Comparison of ENCODE assay signal across 10 cellular contexts in genomic region chr11:68528630-68529029, GRCh38.
DNase-seq lines count a peak whose midpoint lies in the region; ATAC-seq and TF ChIP-seq lines count a peak whose summit lies in the region.
"Had no signal": no experiment of that assay in that cellular context is flagged by ENCODE, and none has a peak within 500 bp of the region (broad histone marks: within the 10 kb centered on the region; RNA-seq: fewer than 3 reads in every experiment).

No MANE protein-coding gene starts in this region.

- H3K4me1 Mint-ChIP-seq in CD14-positive monocyte: peaks cover 33% of the 10 kb centered on the region
- H3K4me1 Mint-ChIP-seq in activated naive CD8-positive, alpha-beta T cell treated with anti-CD3 and anti-CD28 coated beads, Interleukin-2, amount 50 U/mL, for 24 hours: peaks cover 64% of the 10 kb centered on the region
- peaks cover 56 to 99% (median 93%) of the 10 kb centered on the region in 7 donors for H3K4me1 Mint-ChIP-seq in naive thymus-derived CD4-positive, alpha-beta T cell

- H3K9me3 ChIP-seq in naive thymus-derived CD4-positive, alpha-beta T cell (ENCODE audit: control insufficient read depth in 2 of 3, low read length in 3 of 3): no peaks in the 10 kb centered on the region

- H3K36me3 Mint-ChIP-seq in CD14-positive monocyte: peaks cover 55 to 73% of the 10 kb centered on the region in 2 donors
- H3K36me3 Mint-ChIP-seq in activated naive CD8-positive, alpha-beta T cell treated with anti-CD3 and anti-CD28 coated beads, Interleukin-2, amount 50 U/mL, for 24 hours (ENCODE audit: low read depth): peaks cover 52% of the 10 kb centered on the region
- peaks cover 19 to 65% (median 34%) of the 10 kb centered on the region in 5 donors for H3K36me3 Mint-ChIP-seq in naive thymus-derived CD4-positive, alpha-beta T cell

- no peaks in the 10 kb centered on the region for H3K27me3 ChIP-seq in naive thymus-derived CD4-positive, alpha-beta T cell (ENCODE audit: control insufficient read depth in 2 of 2, insufficient read depth in 2 of 2, low read length in 2 of 2)

- no peak for TF ChIP-seq CTCF in CD14-positive monocyte (IDR thresholded peaks at IDR 0.05)

- H3K27me3 Mint-ChIP-seq in CD14-positive monocyte (ENCODE audit: low read depth in 3 of 3): no peaks in the 10 kb centered on the region
- H3K27me3 Mint-ChIP-seq in activated naive CD8-positive, alpha-beta T cell treated with anti-CD3 and anti-CD28 coated beads, Interleukin-2, amount 50 U/mL, for 24 hours: no peaks in the 10 kb centered on the region
- no peaks in the 10 kb centered on the region for H3K27me3 Mint-ChIP-seq in naive thymus-derived CD4-positive, alpha-beta T cell

- peaks cover 0 to 2% (median 0%) of the 10 kb centered on the region in 7 donors for H3K9me3 Mint-ChIP-seq in CD14-positive monocyte
- no peaks in the 10 kb centered on the region for H3K9me3 Mint-ChIP-seq in activated naive CD8-positive, alpha-beta T cell treated with anti-CD3 and anti-CD28 coated beads, Interleukin-2, amount 50 U/mL, for 24 hours
- no peaks in the 10 kb centered on the region for H3K9me3 Mint-ChIP-seq in naive thymus-derived CD4-positive, alpha-beta T cell

- intact Hi-C loops in CD14-positive monocyte (cut with micrococcal nuclease): no loop called here
- intact Hi-C loops in naive thymus-derived CD4-positive, alpha-beta T cell (cut with micrococcal nuclease): loop anchor here in 1 of 2 donors (5.0 kb wide), 1 partner anchor 66 kb away; the partner anchor contains the start of gene PPP6R3

- no peak overlapping the region for H3K4me3 Mint-ChIP-seq in CD14-positive monocyte
- H3K4me3 Mint-ChIP-seq in activated naive CD8-positive, alpha-beta T cell treated with anti-CD3 and anti-CD28 coated beads, Interleukin-2, amount 50 U/mL, for 24 hours: no peak overlapping the region
- peak overlapping the region; percentile 29 to 74 (median 56) for H3K4me3 Mint-ChIP-seq in naive thymus-derived CD4-positive, alpha-beta T cell

- H3K27ac ChIP-seq in naive thymus-derived CD4-positive, alpha-beta T cell (ENCODE audit: low read depth, low read length): peak overlapping the region; percentile 37
- H3K27ac ChIP-seq: KMS-11 had no signal

- peaks cover 17 to 24% of the 10 kb centered on the region in 2 donors for H3K4me1 ChIP-seq in naive thymus-derived CD4-positive, alpha-beta T cell (ENCODE audit: control insufficient read depth in 2 of 2, insufficient read depth in 2 of 2, low read length in 2 of 2)

- ATAC-seq in activated naive CD8-positive, alpha-beta T cell treated with anti-CD3 and anti-CD28 coated beads, Interleukin-2, amount 50 U/mL, for 24 hours: peak; percentile 48
- peak; percentile 70 for ATAC-seq in naive thymus-derived CD4-positive, alpha-beta T cell
- ATAC-seq in GM21423 (IDR thresholded peaks at IDR 0.05; ENCODE audit: unreplicated experiment) (no peak), HG03025 (IDR thresholded peaks at IDR 0.05; ENCODE audit: low FRiP score, unreplicated experiment) (no peak)

- CTCF ChIA-PET in naive thymus-derived CD4-positive, alpha-beta T cell (lab: Charles Lee): interaction anchor here (0.5 to 0.9 kb wide), 3 partner anchors 230 to 1729 kb away, joined by 3 to 6 read pairs (median 3); no protein-coding TSS in a partner anchor

- POLR2A ChIA-PET in naive thymus-derived CD4-positive, alpha-beta T cell (lab: Charles Lee): no interaction called here

- peak overlapping the region in 5 of 7 donors; percentile 41 to 89 (median 65) for H3K27ac Mint-ChIP-seq in CD14-positive monocyte
- peak overlapping the region; percentile 62 for H3K27ac Mint-ChIP-seq in activated naive CD8-positive, alpha-beta T cell treated with anti-CD3 and anti-CD28 coated beads, Interleukin-2, amount 50 U/mL, for 24 hours
- H3K27ac Mint-ChIP-seq in naive thymus-derived CD4-positive, alpha-beta T cell: peak overlapping the region; percentile 65 to 92 (median 81)

- peaks cover 6 to 51% (median 8%) of the 10 kb centered on the region in 3 experiments for H3K36me3 ChIP-seq in naive thymus-derived CD4-positive, alpha-beta T cell (ENCODE audit: control insufficient read depth in 2 of 3, insufficient read depth in 3 of 3, low read length in 3 of 3)

- no peak for DNase-seq in CD14-positive monocyte (ENCODE audit: low spot score)
- peak; percentile 42 for DNase-seq in Jurkat, Clone E6-1 (ENCODE audit: low read depth, low spot score)
- no peak for DNase-seq in activated naive CD8-positive, alpha-beta T cell treated with anti-CD3 and anti-CD28 coated beads, Interleukin-2, amount 50 U/mL, for 24 hours
- peak in 6 of 9 donors; percentile 4 to 31 (median 18) for DNase-seq in naive thymus-derived CD4-positive, alpha-beta T cell
- no peak for DNase-seq in activated CD4-positive, CD25-positive, alpha-beta regulatory T cell (lab: John Stamatoyannopoulos, UW)
- no peak for DNase-seq in KG1 (lab: John Stamatoyannopoulos, UW)
- DNase-seq: retina had no signal

- no peak overlapping the region for H3K4me3 ChIP-seq in Jurkat, Clone E6-1 (ENCODE audit: low read length)
- H3K4me3 ChIP-seq in naive thymus-derived CD4-positive, alpha-beta T cell (ENCODE audit: low read length): no peak overlapping the region

Comparison
In these comparisons a context has a peak if more than half of its experiments do, and no peak if none do; other contexts are left out.
1. DNase-seq: peak in Jurkat, Clone E6-1 (single experiment) and naive thymus-derived CD4-positive, alpha-beta T cell (6 of 9); none in CD14-positive monocyte (single experiment), activated naive CD8-positive, alpha-beta T cell treated with anti-CD3 and anti-CD28 coated beads, Interleukin-2, amount 50 U/mL, for 24 hours (single experiment), activated CD4-positive, CD25-positive, alpha-beta regulatory T cell (0 of 4) and KG1 (single experiment).
2. H3K4me3 Mint-ChIP-seq: peak in naive thymus-derived CD4-positive, alpha-beta T cell (10 of 10); none in CD14-positive monocyte (0 of 2) and activated naive CD8-positive, alpha-beta T cell treated with anti-CD3 and anti-CD28 coated beads, Interleukin-2, amount 50 U/mL, for 24 hours (single experiment).
3. ATAC-seq: peak in activated naive CD8-positive, alpha-beta T cell treated with anti-CD3 and anti-CD28 coated beads, Interleukin-2, amount 50 U/mL, for 24 hours (single experiment) and naive thymus-derived CD4-positive, alpha-beta T cell (single experiment); none in GM21423 (single experiment) and HG03025 (single experiment).
4. Peak in every context shown above with its lines, with median percentiles within 50 percentile points of each other: H3K27ac Mint-ChIP-seq.